In genomic region chr1:190711069-190711468, GRCh38 we compare ENCODE assay signal across 26 cellular contexts.
A peak's percentile ranks its signal among the peaks of the same experiment; 100 is the strongest.
DNase-seq lines count a peak whose midpoint lies in the region; ATAC-seq, FAIRE-seq and TF ChIP-seq lines count a peak whose summit lies in the region.
"Had no signal": no experiment of that assay in that cellular context is flagged by ENCODE, and none has a peak within 500 bp of the region (broad histone marks: within the 10 kb centered on the region; RNA-seq: fewer than 3 reads in every experiment).

No MANE protein-coding gene starts in this region.

- TF ChIP-seq EP300 in K562 (IDR thresholded peaks at IDR 0.05; ENCODE audit: low read length) (no peak), tibial nerve (IDR thresholded peaks at IDR 0.05) (no peak)

- POLR2A ChIA-PET in K562 (lab: Yijun Ruan, JAX): no interaction called here

- no peaks in the 10 kb centered on the region for H3K4me1 ChIP-seq in K562 (replicated peaks in 1 of 2; ENCODE audit: control insufficient read depth in 2 of 2, insufficient read depth in 2 of 2, low read length in 2 of 2)
- H3K4me1 ChIP-seq in mesenchymal stem cell (ENCODE audit: control insufficient read depth, insufficient read depth, low read depth, low read length): no peaks in the 10 kb centered on the region
- no peaks in the 10 kb centered on the region for H3K4me1 ChIP-seq in tibial nerve
- H3K4me1 ChIP-seq: BE2C, BLaER1 had no signal

- H3K4me2 ChIP-seq in K562 (ENCODE audit: insufficient read depth, low read length) (no peak overlapping the region), mesenchymal stem cell (ENCODE audit: low read length, poor library complexity, severe bottlenecking) (no peak overlapping the region)
- H3K4me2 ChIP-seq: BLaER1 had no signal

- in situ Hi-C loops in K562 (cut with MboI): no loop called here

- H3K18ac ChIP-seq in mesenchymal stem cell (ENCODE audit: low read depth in 1 of 2, low read length in 2 of 2): no peak overlapping the region

- H3K9ac ChIP-seq in K562 (ENCODE audit: insufficient read depth in 1 of 2, low read depth in 2 of 2, low read length in 2 of 2): no peak overlapping the region
- no peak overlapping the region for H3K9ac ChIP-seq in mesenchymal stem cell (ENCODE audit: low read length)
- H3K9ac ChIP-seq: BLaER1 had no signal

- H4K20me1 ChIP-seq in K562 (replicated peaks; ENCODE audit: control insufficient read depth, insufficient read depth, low read length): no peaks in the 10 kb centered on the region
- H4K20me1 ChIP-seq: BLaER1 had no signal

- no peaks in the 10 kb centered on the region for H3K9me1 ChIP-seq in K562 (ENCODE audit: control insufficient read depth, insufficient read depth, low read length)

- H3K27me3 ChIP-seq in K562 (ENCODE audit: control insufficient read depth in 2 of 2, insufficient read depth in 2 of 2, low read length in 2 of 2): no peaks in the 10 kb centered on the region
- no peaks in the 10 kb centered on the region for H3K27me3 ChIP-seq in mesenchymal stem cell (ENCODE audit: control insufficient read depth in 1 of 2, insufficient read depth in 1 of 2, low read length in 2 of 2)
- H3K27me3 ChIP-seq in tibial nerve: no peaks in the 10 kb centered on the region
- H3K27me3 ChIP-seq: BE2C, BLaER1 had no signal

- H2AK5ac ChIP-seq in mesenchymal stem cell (ENCODE audit: low read length, severe bottlenecking): no peak overlapping the region

- H2AFZ ChIP-seq in K562 (ENCODE audit: low read depth, low read length): no peak overlapping the region
- H2AFZ ChIP-seq in mesenchymal stem cell (ENCODE audit: low read depth, low read length): no peak overlapping the region

- TF ChIP-seq RAD21 in K562 (CRISPR knock-in tag; conservative IDR thresholded peaks at IDR 0.05 in 1 of 2, IDR thresholded peaks at IDR 0.05 in 1 of 2): no peak

- TF ChIP-seq POLR2A in K562 (conservative IDR thresholded peaks at IDR 0.05) (no peak), tibial nerve (IDR thresholded peaks at IDR 0.05) (no peak)

- ATAC-seq in K562: no peak
- ATAC-seq in HG03565 (IDR thresholded peaks at IDR 0.05; ENCODE audit: unreplicated experiment): no peak
- ATAC-seq in GM21526 (IDR thresholded peaks at IDR 0.05; ENCODE audit: low FRiP score, unreplicated experiment): no peak
- ATAC-seq in GM21576 (IDR thresholded peaks at IDR 0.05; ENCODE audit: unreplicated experiment): no peak

- H3K36me3 ChIP-seq in K562 (ENCODE audit: control insufficient read depth, insufficient read depth, low read length) (no peaks in the 10 kb centered on the region), mesenchymal stem cell (ENCODE audit: control insufficient read depth in 1 of 2, insufficient read depth in 2 of 2, low read depth in 1 of 2, low read length in 2 of 2) (no peaks in the 10 kb centered on the region), tibial nerve (no peaks in the 10 kb centered on the region)
- H3K36me3 ChIP-seq: BE2C, BLaER1 had no signal

- H4K8ac ChIP-seq in mesenchymal stem cell (ENCODE audit: low read length): no peak overlapping the region

- TF ChIP-seq CTCF in K562 (IDR thresholded peaks at IDR 0.05 in 2 of 3, conservative IDR thresholded peaks at IDR 0.05 in 1 of 3; ENCODE audit: insufficient read depth in 2 of 3, low read depth in 1 of 3, low read length in 3 of 3) (no peak), tibial nerve (IDR thresholded peaks at IDR 0.05) (no peak)

- no peak overlapping the region for H3K4ac ChIP-seq in mesenchymal stem cell (ENCODE audit: low read depth in 1 of 2, low read length in 2 of 2)

- no peak overlapping the region for H2BK12ac ChIP-seq in mesenchymal stem cell (ENCODE audit: low read length in 2 of 2)

- no peak overlapping the region for H3K23ac ChIP-seq in mesenchymal stem cell (ENCODE audit: low read length in 2 of 2)

- no peaks in the 10 kb centered on the region for H3K79me2 ChIP-seq in K562 (ENCODE audit: control insufficient read depth, insufficient read depth, low read length)

- intact Hi-C loops in K562 (cut with micrococcal nuclease): no loop called here

- CTCF ChIA-PET in K562 (lab: Yijun Ruan, JAX; ENCODE audit: low intra/inter-chr PET ratio): no interaction called here

- no peak overlapping the region for H2BK120ac ChIP-seq in mesenchymal stem cell (ENCODE audit: low read depth, low read length)

- DNase-seq in K562 (ENCODE audit: extremely low read depth in 1 of 4, low spot score in 3 of 4) (no peak), frontal cortex (ENCODE audit: low spot score in 2 of 2) (no peak), mesenchymal stem cell (no peak), tibial nerve (ENCODE audit: low spot score in 2 of 2) (no peak)
- DNase-seq: ACHN; BE2C; C1 segment of cervical spinal cord; CD4-positive, alpha-beta memory T cell; CD4-positive, CD25-positive, alpha-beta regulatory T cell; CD8-positive, alpha-beta memory T cell; COR-L47; DMS 273 treated with DMSO at 0.1 percent for 48 hours; DMS153; DMS53; DMS79; DND-41; EL; GF-D8 had no signal

- H3K79me1 ChIP-seq in mesenchymal stem cell (replicated peaks; ENCODE audit: low read length, poor library complexity, severe bottlenecking): no peaks in the 10 kb centered on the region

- H3K27ac ChIP-seq in K562 (ENCODE audit: extremely low read depth, low read depth, low read length): no peak overlapping the region
- H3K27ac ChIP-seq in mesenchymal stem cell (ENCODE audit: low read length, poor library complexity, severe bottlenecking): no peak overlapping the region
- H3K27ac ChIP-seq in tibial nerve: no peak overlapping the region
- H3K27ac ChIP-seq: 22Rv1, BLaER1 had no signal

- no peaks in the 10 kb centered on the region for H3K9me3 ChIP-seq in K562 (replicated peaks; ENCODE audit: control insufficient read depth, insufficient read depth, low read depth, low read length)
- peaks cover 5% of the 10 kb centered on the region for H3K9me3 ChIP-seq in mesenchymal stem cell (ENCODE audit: control insufficient read depth, low read length)
- H3K9me3 ChIP-seq in tibial nerve: no peaks in the 10 kb centered on the region
- H3K9me3 ChIP-seq: BE2C, BLaER1 had no signal

- H2BK5ac ChIP-seq in mesenchymal stem cell (ENCODE audit: low read depth, low read length, poor library complexity, severe bottlenecking): peak overlapping the region; percentile 31

- H3K14ac ChIP-seq in mesenchymal stem cell (ENCODE audit: low read length in 2 of 2): no peak overlapping the region

- no peak overlapping the region for H2BK15ac ChIP-seq in mesenchymal stem cell (ENCODE audit: low read depth, poor library complexity, severe bottlenecking)

- no TSS peak for BruUV-seq in K562 (replicated peaks; lab: Mats Ljungman, UMichigan)

- FAIRE-seq in A204.1 (lab: Jason Lieb, UNC) (peak; percentile 57), K562 (lab: Jason Lieb, UNC) (no peak), frontal cortex (lab: Jason Lieb, UNC) (peak; percentile 50)
- FAIRE-seq: GM12891, GM19239 had no signal

- H3K4me3 ChIP-seq in K562: no peak overlapping the region
- H3K4me3 ChIP-seq in mesenchymal stem cell (ENCODE audit: insufficient read depth in 1 of 2, low read depth in 1 of 2, low read length in 2 of 2): no peak overlapping the region
- H3K4me3 ChIP-seq in tibial nerve: no peak overlapping the region
- H3K4me3 ChIP-seq: BLaER1 had no signal

- no peak overlapping the region for H4K91ac ChIP-seq in mesenchymal stem cell (ENCODE audit: low read length)

TF ChIP-seq in K562, 482 proteins besides CTCF, POLR2A, EP300 and RAD21:
- TF ChIP-seq C11orf30 (IDR thresholded peaks at IDR 0.05; ENCODE audit: low read depth) (peak; percentile 56; the same call in 1 of the 2 replicates), HDGF (IDR thresholded peaks at IDR 0.05) (no peak), ZNF316 (IDR thresholded peaks at IDR 0.05) (peak; percentile 84)
TF ChIP-seq in K562: peak in this region for 2.
